ENCODE assay signal across 8 cellular contexts in genomic region chr12:49366652-49367380, GRCh38. TPM values are rescaled to one million over a fixed set of nuclear protein-coding genes. Genes with fewer than 3 reads are reported as not detected.
A peak's percentile ranks its signal among the peaks of the same experiment; 100 is the strongest.
DNase-seq lines count a peak whose midpoint lies in the region; ATAC-seq and TF ChIP-seq lines count a peak whose summit lies in the region.

No MANE protein-coding gene starts in this region.

- peak overlapping the region; percentile 91 for H3K4me2 ChIP-seq in hepatocyte

- peaks cover 3% of the 10 kb centered on the region for H3K36me3 Mint-ChIP-seq in T-helper 2 cell treated with Interferon-gamma antibody and Interleukin-4, amounts not matched to agents 5 μg/mL and 100 μg/mL, for 36 hours (ENCODE audit: low read depth)

- whole genome bisulfite sequencing in hepatocyte (ENCODE audit: low lambda C conversion rate, missing lambda C conversion rate), result under 1% methylated on average over 69 of the region's 97 CpGs

- TF ChIP-seq CTCF in GM13976 (IDR thresholded peaks at IDR 0.05; ENCODE audit: borderline replicate concordance, control extremely low read depth, extremely low read depth, insufficient read depth, missing control alignments), result peak; percentile 22
- peak in 2 of 3 experiments; percentile 20 to 37 for TF ChIP-seq CTCF in ascending aorta (IDR thresholded peaks at IDR 0.05)
- TF ChIP-seq CTCF in hepatocyte (IDR thresholded peaks at IDR 0.05; ENCODE audit: poor library complexity), result peak; percentile 34

- intact Hi-C loops in ascending aorta (cut with DNase I), result loop anchor here (1.0 to 2.0 kb wide), 2 partner anchors 9 to 340 kb away; partner anchors contain the start of gene FMNL3

- no peaks in the 10 kb centered on the region for H3K9me2 ChIP-seq in hepatocyte (replicated peaks; ENCODE audit: insufficient read depth)

- H3K79me2 ChIP-seq in hepatocyte, result peaks cover 41% of the 10 kb centered on the region

- H3K9me3 ChIP-seq in ascending aorta (no peaks in the 10 kb centered on the region), hepatocyte (ENCODE audit: low read depth) (no peaks in the 10 kb centered on the region)

- H3K27ac Mint-ChIP-seq in T-helper 2 cell treated with Interferon-gamma antibody and Interleukin-4, amounts not matched to agents 5 μg/mL and 100 μg/mL, for 36 hours, result peak overlapping the region; percentile 94

- DNase-seq in GM13976 (ENCODE audit: low spot score), result peak; percentile 96
- peak; percentile 94 to 96 for DNase-seq in NCI-H187 (lab: John Stamatoyannopoulos, UW)
- DNase-seq in T-helper 2 cell treated with Interferon-gamma antibody and Interleukin-4, amounts not matched to agents 5 μg/mL and 100 μg/mL, for 36 hours (ENCODE audit: low spot score), result peak; percentile 96
- peak; percentile 80 to 88 for DNase-seq in ascending aorta (ENCODE audit: low spot score in 2 of 2)
- DNase-seq in hepatocyte (ENCODE audit: low spot score), result peak; percentile 98
- peak; percentile 99 for DNase-seq in retina
- no peak for DNase-seq in GM19240 (ENCODE audit: insufficient read length, low spot score)

- H3K27me3 ChIP-seq in ascending aorta (no peaks in the 10 kb centered on the region), hepatocyte (no peaks in the 10 kb centered on the region)

- H3K27ac ChIP-seq in ascending aorta (peak overlapping the region; percentile 90 to 98), hepatocyte (peak overlapping the region; percentile 97)

- H3K4me3 ChIP-seq in ascending aorta, result peak overlapping the region; percentile 58 to 94
- peak overlapping the region; percentile 80 for H3K4me3 ChIP-seq in hepatocyte

- peaks cover 39% of the 10 kb centered on the region for H3K4me1 Mint-ChIP-seq in T-helper 2 cell treated with Interferon-gamma antibody and Interleukin-4, amounts not matched to agents 5 μg/mL and 100 μg/mL, for 36 hours (ENCODE audit: low read depth)

- in situ Hi-C loops in GM13976 (cut with MboI; ENCODE audit: low sequenced_read_pairs, unreplicated experiment), result no loop called here

- peak overlapping the region; percentile 92 for H2AFZ ChIP-seq in hepatocyte

- no peaks in the 10 kb centered on the region for H3K27me3 Mint-ChIP-seq in T-helper 2 cell treated with Interferon-gamma antibody and Interleukin-4, amounts not matched to agents 5 μg/mL and 100 μg/mL, for 36 hours (ENCODE audit: low read depth)

- ATAC-seq in HG02885 (IDR thresholded peaks at IDR 0.05; ENCODE audit: poor library complexity, unreplicated experiment), result peak; percentile 75

- H3K9me3 Mint-ChIP-seq in T-helper 2 cell treated with Interferon-gamma antibody and Interleukin-4, amounts not matched to agents 5 μg/mL and 100 μg/mL, for 36 hours, result no peaks in the 10 kb centered on the region

- H3K36me3 ChIP-seq in ascending aorta (no peaks in the 10 kb centered on the region), hepatocyte (replicated peaks; ENCODE audit: insufficient read depth, low read depth) (no peaks in the 10 kb centered on the region)

- H3K4me3 Mint-ChIP-seq in T-helper 2 cell treated with Interferon-gamma antibody and Interleukin-4, amounts not matched to agents 5 μg/mL and 100 μg/mL, for 36 hours, result peak overlapping the region; percentile 88

- peaks cover 8% of the 10 kb centered on the region for H4K20me1 ChIP-seq in hepatocyte (ENCODE audit: insufficient read depth, poor library complexity, severe bottlenecking)

- H3K4me1 ChIP-seq in ascending aorta, result peaks cover 4 to 6% of the 10 kb centered on the region in 2 donors
- peaks cover 22% of the 10 kb centered on the region for H3K4me1 ChIP-seq in hepatocyte (ENCODE audit: insufficient read depth)

RNA-seq across cellular contexts. Expression of gene SPATS2, which starts 0.4 kb away (rescaled TPM):
- 13.8 TPM for total RNA-seq in ascending aorta
- 24.9 and 26.5 TPM in 2 replicates for total RNA-seq in hepatocyte
- 36.8 and 39.8 TPM in 2 replicates for polyA plus RNA-seq in hepatocyte

RNA-seq across cellular contexts. Expression of gene DNAJC22, which starts 20.1 kb away (rescaled TPM):
- total RNA-seq in ascending aorta, result not detected
- 28.3 and 30.7 TPM in 2 replicates for total RNA-seq in hepatocyte
- polyA plus RNA-seq in hepatocyte, result 16.1 and 17.8 TPM in 2 replicates

RNA-seq across cellular contexts. Expression of gene C1QL4, which starts 29.8 kb away (rescaled TPM):
- total RNA-seq in ascending aorta, result not detected
- total RNA-seq in hepatocyte, result not detected in 2 replicates
- not detected in 2 replicates for polyA plus RNA-seq in hepatocyte

RNA-seq across cellular contexts. Expression of gene TROAP, which starts 43.8 kb away (rescaled TPM):
- not detected for total RNA-seq in ascending aorta
- total RNA-seq in hepatocyte, result 3.4 and 4.1 TPM in 2 replicates
- polyA plus RNA-seq in hepatocyte, result 8.0 and 12.5 TPM in 2 replicates

Comparison
In these comparisons a context has a peak if more than half of its experiments do, and no peak if none do; other contexts are left out.
1. RNA of gene DNAJC22, which starts 20.1 kb away (total RNA-seq): 28.3 to 30.7 TPM in hepatocyte; not detected in ascending aorta (single experiment); every median in the first group is over 10 times any median in the second.
2. Peak in every context shown above with its lines, with median percentiles within 50 percentile points of each other: CTCF ChIP-seq.